In the genomic region with DNA sequence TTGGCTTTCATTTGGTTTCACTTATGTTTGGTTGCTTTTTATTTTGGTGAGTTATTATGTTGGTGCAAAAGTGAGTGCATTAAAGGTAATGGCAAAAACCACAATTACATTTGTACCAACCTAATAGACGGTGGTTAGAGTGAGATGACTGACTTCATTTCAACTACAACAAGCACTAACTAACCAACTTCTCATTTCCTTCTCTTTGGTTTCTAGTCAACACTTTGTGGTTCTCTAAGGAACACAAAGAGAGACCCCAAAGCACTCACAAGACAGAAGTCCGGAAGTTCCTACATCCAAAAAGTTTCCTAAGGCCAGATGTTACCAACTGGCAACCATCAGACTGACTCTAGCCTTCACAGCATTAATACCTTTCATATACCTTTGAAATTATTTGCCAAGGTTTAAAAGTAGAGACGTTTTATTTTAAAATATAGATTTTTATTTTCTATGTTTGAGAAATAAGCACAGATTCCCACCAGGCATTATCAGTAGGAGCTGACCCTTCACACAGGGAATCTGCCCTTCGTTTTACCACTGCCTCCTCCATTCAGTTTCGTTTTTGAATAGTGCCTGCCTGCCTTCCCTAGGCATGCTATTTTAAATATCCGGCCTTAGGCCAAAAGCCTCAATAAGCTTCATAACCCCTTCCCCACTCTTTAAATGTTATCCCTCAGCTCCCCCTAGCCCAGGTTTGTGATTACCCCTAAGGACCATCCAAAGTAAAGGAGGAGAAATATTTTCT, we compare ENCODE assay signal across 8 cellular contexts.
DNase-seq lines count a peak whose midpoint lies in the region; ATAC-seq and TF ChIP-seq lines count a peak whose summit lies in the region.

No MANE protein-coding gene starts in this region.

- BruUV-seq in PC-9 (replicated peaks; lab: Mats Ljungman, UMichigan), result no TSS peak

- no peak overlapping the region for H3K4me3 ChIP-seq in PC-9

- peaks cover 24% of the 10 kb centered on the region for H3F3A ChIP-seq in PC-9 (ENCODE audit: insufficient read depth, low read depth)

- no peak overlapping the region for H3K4me2 ChIP-seq in PC-9

- no peak for DNase-seq in activated T-cell treated with anti-CD3 and anti-CD28 coated beads, Interleukin-2, amount 50 U/mL, for 24 hours
- DNase-seq in activated T-cell treated with anti-CD3 and anti-CD28 coated beads for 4 hours (no peak), NOMO-1 treated with dmso at 0.1 percent for 144 hours (lab: John Stamatoyannopoulos, UW; ENCODE audit: unreplicated experiment) (peak; percentile 49), HT-29 (ENCODE audit: low spot score) (no peak), PC-9 (no peak), NCI-H1092 treated with DMSO at 0.1 percent for 48 hours (lab: John Stamatoyannopoulos, UW) (no peak)

- ATAC-seq in HG02884 (IDR thresholded peaks at IDR 0.05; ENCODE audit: unreplicated experiment), result peak; percentile 72
- ATAC-seq in stimulated activated memory B cell treated with anti-CD40 and anti-IgM and Interleukin-4, amounts not matched to agents 10 μg/mL and 1 μg/mL and 100 μg/mL, for 72 hours, result peak; percentile 70

- H3K9me3 ChIP-seq in PC-9 (ENCODE audit: insufficient read depth, low read depth), result peaks cover 8% of the 10 kb centered on the region; the same call in 1 of the 2 replicates

- H3K4me1 Mint-ChIP-seq in activated T-cell treated with anti-CD3 and anti-CD28 coated beads, Interleukin-2, amount 50 U/mL, for 24 hours (ENCODE audit: low read depth), result peaks cover 65% of the 10 kb centered on the region
- peaks cover 32% of the 10 kb centered on the region for H3K4me1 Mint-ChIP-seq in stimulated activated memory B cell treated with anti-CD40 and anti-IgM and Interleukin-4, amounts not matched to agents 10 μg/mL and 1 μg/mL and 100 μg/mL, for 72 hours

- H2AFZ ChIP-seq in PC-9, result no peak overlapping the region

- intact Hi-C loops in PC-9 (cut with micrococcal nuclease; ENCODE audit: unreplicated experiment), result no loop called here

- POLR2A ChIA-PET in PC-9 (lab: Charles Lee; ENCODE audit: unreplicated experiment), result no interaction called here

- TF ChIP-seq CTCF in PC-9 (conservative IDR thresholded peaks at IDR 0.05), result no peak

- H3K27ac ChIP-seq in PC-9, result no peak overlapping the region

- no peaks in the 10 kb centered on the region for H3K36me3 ChIP-seq in PC-9 (ENCODE audit: low read depth)

- peaks cover 13% of the 10 kb centered on the region for H3K36me3 Mint-ChIP-seq in activated T-cell treated with anti-CD3 and anti-CD28 coated beads, Interleukin-2, amount 50 U/mL, for 24 hours (ENCODE audit: low read depth)
- H3K36me3 Mint-ChIP-seq in stimulated activated memory B cell treated with anti-CD40 and anti-IgM and Interleukin-4, amounts not matched to agents 10 μg/mL and 1 μg/mL and 100 μg/mL, for 72 hours, result no peaks in the 10 kb centered on the region

- no peaks in the 10 kb centered on the region for H3K9me2 ChIP-seq in PC-9 (ENCODE audit: insufficient read depth)

- H3K27me3 ChIP-seq in PC-9 (ENCODE audit: insufficient read depth, low read depth), result no peaks in the 10 kb centered on the region

- H3K27ac Mint-ChIP-seq in activated T-cell treated with anti-CD3 and anti-CD28 coated beads, Interleukin-2, amount 50 U/mL, for 24 hours, result peak overlapping the region; percentile 81
- H3K27ac Mint-ChIP-seq in stimulated activated memory B cell treated with anti-CD40 and anti-IgM and Interleukin-4, amounts not matched to agents 10 μg/mL and 1 μg/mL and 100 μg/mL, for 72 hours, result no peak overlapping the region

- no peaks in the 10 kb centered on the region for H4K20me1 ChIP-seq in PC-9 (ENCODE audit: insufficient read depth)

- no peaks in the 10 kb centered on the region for H3K79me2 ChIP-seq in PC-9 (ENCODE audit: low read depth)

- peaks cover 15% of the 10 kb centered on the region for H3K9me3 Mint-ChIP-seq in activated T-cell treated with anti-CD3 and anti-CD28 coated beads, Interleukin-2, amount 50 U/mL, for 24 hours
- no peaks in the 10 kb centered on the region for H3K9me3 Mint-ChIP-seq in stimulated activated memory B cell treated with anti-CD40 and anti-IgM and Interleukin-4, amounts not matched to agents 10 μg/mL and 1 μg/mL and 100 μg/mL, for 72 hours

- H3K4me3 Mint-ChIP-seq in activated T-cell treated with anti-CD3 and anti-CD28 coated beads, Interleukin-2, amount 50 U/mL, for 24 hours, result peak overlapping the region; percentile 26
- no peak overlapping the region for H3K4me3 Mint-ChIP-seq in stimulated activated memory B cell treated with anti-CD40 and anti-IgM and Interleukin-4, amounts not matched to agents 10 μg/mL and 1 μg/mL and 100 μg/mL, for 72 hours

- H3K27me3 Mint-ChIP-seq in activated T-cell treated with anti-CD3 and anti-CD28 coated beads, Interleukin-2, amount 50 U/mL, for 24 hours, result no peaks in the 10 kb centered on the region
- no peaks in the 10 kb centered on the region for H3K27me3 Mint-ChIP-seq in stimulated activated memory B cell treated with anti-CD40 and anti-IgM and Interleukin-4, amounts not matched to agents 10 μg/mL and 1 μg/mL and 100 μg/mL, for 72 hours

- CTCF ChIA-PET in PC-9 (lab: Charles Lee), result no interaction called here

- peaks cover 31% of the 10 kb centered on the region for H3K4me1 ChIP-seq in PC-9 (replicated peaks; ENCODE audit: insufficient read depth)
